In genomic region chr19:3985643-3986259, GRCh38 we compare ENCODE assay signal across 1 cellular context.
A peak's percentile ranks its signal among the peaks of the same experiment; 100 is the strongest.
TF ChIP-seq lines count a peak whose summit lies in the region.

No MANE protein-coding gene starts in this region.

TF ChIP-seq in HepG2, 621 proteins besides CTCF, POLR2A, EP300 and RAD21 (continued from another document):
- TF ChIP-seq KLF13 (CRISPR knock-in tag; IDR thresholded peaks at IDR 0.05) (no peak), DBP (CRISPR knock-in tag; IDR thresholded peaks at IDR 0.05; ENCODE audit: not compliant biosample characterization) (no peak), ZNF75D (CRISPR knock-in tag; IDR thresholded peaks at IDR 0.05; ENCODE audit: borderline replicate concordance) (no peak), ZBTB2 (CRISPR knock-in tag; IDR thresholded peaks at IDR 0.05; ENCODE audit: low read depth) (no peak), JDP2 (CRISPR knock-in tag; IDR thresholded peaks at IDR 0.05; ENCODE audit: borderline replicate concordance) (no peak), TOE1 (CRISPR knock-in tag; IDR thresholded peaks at IDR 0.05) (no peak), GZF1 (CRISPR knock-in tag; IDR thresholded peaks at IDR 0.05) (0 out of 2 replicates have a peak, but pooled peaks have one; percentile 7), ZNF567 (CRISPR knock-in tag; IDR thresholded peaks at IDR 0.05; ENCODE audit: borderline replicate concordance) (0 out of 2 replicates have a peak, but pooled peaks have one; percentile 73), KMT2B (CRISPR knock-in tag; IDR thresholded peaks at IDR 0.05) (no peak; the same call in 1 of the 2 replicates), XRCC5 (optimal IDR thresholded peaks at IDR 0.05; ENCODE audit: low read length) (peak; percentile 3), KAT2B (IDR thresholded peaks at IDR 0.05; ENCODE audit: borderline replicate concordance, low read depth, low read length) (no peak), ZNF414 (CRISPR knock-in tag; IDR thresholded peaks at IDR 0.05) (no peak), ESRRA (CRISPR knock-in tag; IDR thresholded peaks at IDR 0.05; ENCODE audit: low read depth) (no peak), GMEB1 (CRISPR knock-in tag; IDR thresholded peaks at IDR 0.05; ENCODE audit: borderline replicate concordance) (peak; percentile 8; the same call in 1 of the 2 replicates), MLX (CRISPR knock-in tag; IDR thresholded peaks at IDR 0.05) (no peak), IKZF5 (CRISPR knock-in tag; IDR thresholded peaks at IDR 0.05) (no peak; the same call in 1 of the 2 replicates), TAF1 (CRISPR knock-in tag; IDR thresholded peaks at IDR 0.05) (no peak), ZNF850 (CRISPR knock-in tag; conservative IDR thresholded peaks at IDR 0.05) (no peak), ZBTB20 (CRISPR knock-in tag; IDR thresholded peaks at IDR 0.05; ENCODE audit: borderline replicate concordance, low read depth) (no peak), ATF2 (CRISPR knock-in tag; IDR thresholded peaks at IDR 0.05) (no peak), ZNF496 (CRISPR knock-in tag; IDR thresholded peaks at IDR 0.05; ENCODE audit: insufficient replicate concordance) (no peak), ARNTL (CRISPR knock-in tag; IDR thresholded peaks at IDR 0.05) (peak; percentile 1; the same call in 1 of the 2 replicates), ZNF136 (CRISPR knock-in tag; IDR thresholded peaks at IDR 0.05; ENCODE audit: low read depth) (no peak), MED8 (CRISPR knock-in tag; IDR thresholded peaks at IDR 0.05; ENCODE audit: insufficient replicate concordance) (no peak), GATAD2A (CRISPR knock-in tag; IDR thresholded peaks at IDR 0.05) (no peak), ONECUT2 (CRISPR knock-in tag; IDR thresholded peaks at IDR 0.05) (no peak), MTERF4 (CRISPR knock-in tag; IDR thresholded peaks at IDR 0.05) (0 out of 2 replicates have a peak, but pooled peaks have one; percentile 7)
